In genomic region chr17:36524428-36524876, GRCh38 we compare ENCODE assay signal across 17 cellular contexts. TPM values are rescaled to one million over a fixed set of nuclear protein-coding genes. Genes with fewer than 3 reads are reported as not detected.
A peak's percentile ranks its signal among the peaks of the same experiment; 100 is the strongest.
DNase-seq lines count a peak whose midpoint lies in the region; ATAC-seq, FAIRE-seq and TF ChIP-seq lines count a peak whose summit lies in the region.
"Had no signal": no experiment of that assay in that cellular context is flagged by ENCODE, and none has a peak within 500 bp of the region (broad histone marks: within the 10 kb centered on the region; RNA-seq: fewer than 3 reads in every experiment).

No MANE protein-coding gene starts in this region.

- intact Hi-C loops in left ventricle myocardium superior (cut with micrococcal nuclease) (no loop called here), PC-9 (cut with micrococcal nuclease; ENCODE audit: unreplicated experiment) (no loop called here), testis (cut with DNase I; ENCODE audit: low total_unique reads) (no loop called here)

- no TSS peak for BruUV-seq in PC-9 (replicated peaks; lab: Mats Ljungman, UMichigan)

- no peaks in the 10 kb centered on the region for H3K9me2 ChIP-seq in PC-9 (ENCODE audit: insufficient read depth)

- CTCF ChIA-PET in PC-9 (lab: Charles Lee) = no interaction called here

- no peak overlapping the region for H3K27ac Mint-ChIP-seq in astrocyte (ENCODE audit: unreplicated experiment)
- H3K27ac Mint-ChIP-seq: GM23338 had no signal

- H4K20me1 ChIP-seq in PC-9 (ENCODE audit: insufficient read depth) (no peaks in the 10 kb centered on the region), astrocyte (ENCODE audit: insufficient read depth, low read length) (peaks cover 20% of the 10 kb centered on the region)

- peaks cover 2% of the 10 kb centered on the region for H3K9me3 Mint-ChIP-seq in astrocyte (ENCODE audit: unreplicated experiment)
- H3K9me3 Mint-ChIP-seq: GM23338 had no signal

- peaks cover 10% of the 10 kb centered on the region; the same call in 1 of the 2 replicates for H3F3A ChIP-seq in PC-9 (ENCODE audit: insufficient read depth, low read depth)

- H3K9ac ChIP-seq in astrocyte (ENCODE audit: low read length) = no peak overlapping the region
- H3K9ac ChIP-seq: BLaER1 had no signal

- POLR2A ChIA-PET in PC-9 (lab: Charles Lee; ENCODE audit: unreplicated experiment) = interaction anchor here (0.6 to 0.7 kb wide), 2 partner anchors 30 to 70 kb away, joined by 6 to 17 read pairs; no protein-coding TSS in a partner anchor

- H3K27ac ChIP-seq in right atrium auricular region = no peak overlapping the region
- H3K27ac ChIP-seq in PC-9 = no peak overlapping the region
- peak overlapping the region; percentile 62 for H3K27ac ChIP-seq in astrocyte (ENCODE audit: low read depth, low read length)
- H3K27ac ChIP-seq in testis = no peak overlapping the region
- H3K27ac ChIP-seq: BLaER1, psoas muscle, SJSA1 had no signal

- H2AFZ ChIP-seq in PC-9 = no peak overlapping the region
- no peak overlapping the region for H2AFZ ChIP-seq in astrocyte (ENCODE audit: low read depth, low read length)
- H2AFZ ChIP-seq: GM23338 had no signal

- H3K36me3 ChIP-seq in right atrium auricular region = peaks cover 45% of the 10 kb centered on the region
- H3K36me3 ChIP-seq in PC-9 (ENCODE audit: low read depth) = peaks cover 23% of the 10 kb centered on the region
- peaks cover 43% of the 10 kb centered on the region for H3K36me3 ChIP-seq in astrocyte (ENCODE audit: insufficient read depth, low read length)
- no peaks in the 10 kb centered on the region for H3K36me3 ChIP-seq in testis (ENCODE audit: low read depth, missing control alignments)

- H3K27me3 ChIP-seq in right atrium auricular region (no peaks in the 10 kb centered on the region), PC-9 (ENCODE audit: insufficient read depth, low read depth) (no peaks in the 10 kb centered on the region), astrocyte (ENCODE audit: insufficient read depth, low read length) (no peaks in the 10 kb centered on the region), testis (no peaks in the 10 kb centered on the region)
- H3K27me3 ChIP-seq: BLaER1, SJSA1 had no signal

- H3K79me2 ChIP-seq in PC-9 (ENCODE audit: low read depth) (no peaks in the 10 kb centered on the region), astrocyte (ENCODE audit: insufficient read depth, low read length) (peaks cover 13% of the 10 kb centered on the region)

- no peak for TF ChIP-seq CTCF in right atrium auricular region (IDR thresholded peaks at IDR 0.05)
- no peak for TF ChIP-seq CTCF in PC-9 (conservative IDR thresholded peaks at IDR 0.05)
- no peak for TF ChIP-seq CTCF in astrocyte (IDR thresholded peaks at IDR 0.05; ENCODE audit: insufficient read depth, low read depth, low read length)
- no peak for TF ChIP-seq CTCF in testis (IDR thresholded peaks at IDR 0.05)

- no peak for ATAC-seq in left ventricle myocardium superior
- ATAC-seq in HG03378 (IDR thresholded peaks at IDR 0.05; ENCODE audit: unreplicated experiment) = no peak
- ATAC-seq: GM23338, psoas muscle had no signal

- H3K4me1 ChIP-seq in right atrium auricular region (no peaks in the 10 kb centered on the region), PC-9 (replicated peaks; ENCODE audit: insufficient read depth) (no peaks in the 10 kb centered on the region), astrocyte (ENCODE audit: insufficient read depth, low read length) (peaks cover 14% of the 10 kb centered on the region), testis (no peaks in the 10 kb centered on the region)
- H3K4me1 ChIP-seq: BLaER1, psoas muscle had no signal

- H3K4me1 Mint-ChIP-seq in astrocyte (ENCODE audit: low read depth, unreplicated experiment) = peaks cover 12% of the 10 kb centered on the region
- H3K4me1 Mint-ChIP-seq: GM23338 had no signal

- DNase-seq in right atrium auricular region (ENCODE audit: low spot score) (peak; percentile 13), left ventricle myocardium superior (no peak), PC-9 (peak; percentile 9 to 42), astrocyte (ENCODE audit: low read depth) (peak; percentile 25), testis (peak; percentile 4), DMS153 treated with DMSO at 0.1 percent for 48 hours (lab: John Stamatoyannopoulos, UW; ENCODE audit: unreplicated experiment) (no peak), GM19238 (ENCODE audit: insufficient read length, low spot score) (no peak)
- DNase-seq: activated gamma-delta T cell treated with Interleukin-2 at 50 U/mL for 16 hours; cerebellar nuclear complex; NCI-H2029 treated with DMSO at 0.1 percent for 48 hours; NCI-H774; psoas muscle; stimulated activated naive CD4-positive, alpha-beta T cell had no signal

- H3K4me3 ChIP-seq in right atrium auricular region (no peak overlapping the region), PC-9 (no peak overlapping the region), astrocyte (ENCODE audit: insufficient read depth, low read depth, low read length) (no peak overlapping the region), testis (no peak overlapping the region)
- H3K4me3 ChIP-seq: BLaER1, GM23338, psoas muscle, SJSA1 had no signal

- FAIRE-seq in astrocyte (lab: Jason Lieb, UNC) = no peak

- 99 to 100% methylated on average over 4 of the region's 4 CpGs for WGBS in testis, 2 donors

- no peak overlapping the region for H3K4me3 Mint-ChIP-seq in astrocyte (ENCODE audit: unreplicated experiment)
- H3K4me3 Mint-ChIP-seq: GM23338 had no signal

- H3K27me3 Mint-ChIP-seq in astrocyte (ENCODE audit: low read depth, unreplicated experiment) = no peaks in the 10 kb centered on the region

- no peak overlapping the region for H3K4me2 ChIP-seq in PC-9
- H3K4me2 ChIP-seq in astrocyte (ENCODE audit: low read length) = no peak overlapping the region
- H3K4me2 ChIP-seq: BLaER1, GM23338 had no signal

- peaks cover 24% of the 10 kb centered on the region for H3K36me3 Mint-ChIP-seq in astrocyte (ENCODE audit: low read depth, unreplicated experiment)

- TF ChIP-seq POLR2A in testis (IDR thresholded peaks at IDR 0.05) = no peak

- H3K9me3 ChIP-seq in right atrium auricular region = no peaks in the 10 kb centered on the region
- no peaks in the 10 kb centered on the region for H3K9me3 ChIP-seq in PC-9 (ENCODE audit: insufficient read depth, low read depth)
- no peaks in the 10 kb centered on the region for H3K9me3 ChIP-seq in astrocyte (ENCODE audit: insufficient read depth, low read depth, low read length)
- no peaks in the 10 kb centered on the region for H3K9me3 ChIP-seq in testis
- H3K9me3 ChIP-seq: BLaER1, psoas muscle, SJSA1 had no signal

RNA-seq across cellular contexts. Expression of gene MYO19, which starts 10.2 kb away (rescaled TPM):
- total RNA-seq in right atrium auricular region (10 to 100 TPM in 1 of 2 donors, 1 to 10 TPM in 1; 8.2 to 12.8 TPM), left ventricle myocardium superior (20.0 TPM), PC-9 (2021) (110 and 115 TPM in 2 replicates), astrocyte (41.0 and 42.9 TPM in 2 replicates), testis (100 to 1,000 TPM; 128 to 163 TPM)
- 52.2 TPM for polyA plus RNA-seq in testis (ENCODE audit: insufficient read depth, low read depth, low replicate concordance)

RNA-seq across cellular contexts. Expression of gene PIGW, which starts 10.3 kb away (rescaled TPM):
- 1 to 10 TPM; 2.8 to 3.9 TPM for total RNA-seq in right atrium auricular region
- total RNA-seq in left ventricle myocardium superior = 3.5 TPM
- 6.3 and 8.0 TPM in 2 replicates for total RNA-seq in PC-9 (2021)
- 7.5 and 8.4 TPM in 2 replicates for total RNA-seq in astrocyte
- total RNA-seq in testis = 1 to 10 TPM; 5.5 to 7.6 TPM
- polyA plus RNA-seq in testis (ENCODE audit: insufficient read depth, low read depth, low replicate concordance) = 8.5 TPM

RNA-seq across cellular contexts. Expression of gene GGNBP2, which starts 20.3 kb away (rescaled TPM):
- total RNA-seq in right atrium auricular region = 10 to 100 TPM; 26.7 to 30.1 TPM
- 41.8 TPM for total RNA-seq in left ventricle myocardium superior
- total RNA-seq in PC-9 (2021) = 51.4 and 59.6 TPM in 2 replicates
- 80.0 and 80.8 TPM in 2 replicates for total RNA-seq in astrocyte
- 100 to 1,000 TPM; 104 to 118 TPM for total RNA-seq in testis
- polyA plus RNA-seq in testis (ENCODE audit: insufficient read depth, low read depth, low replicate concordance) = 144 TPM

RNA-seq across cellular contexts. Expression of gene ZNHIT3, which starts 38.0 kb away (rescaled TPM):
- total RNA-seq in right atrium auricular region (10 to 100 TPM; 16.4 to 17.6 TPM), left ventricle myocardium superior (22.1 TPM), PC-9 (2021) (32.1 and 35.5 TPM in 2 replicates), astrocyte (26.4 and 29.4 TPM in 2 replicates), testis (10 to 100 TPM; 45.8 to 46.0 TPM)
- polyA plus RNA-seq in testis (ENCODE audit: insufficient read depth, low read depth, low replicate concordance) = 123 TPM

Comparison
In these comparisons a context has a peak if more than half of its experiments do, and no peak if none do; other contexts are left out.
1. DNase-seq: peak in right atrium auricular region (single experiment), PC-9 (2 of 2), astrocyte (single experiment) and testis (single experiment); none in left ventricle myocardium superior (single experiment), DMS153 treated with DMSO at 0.1 percent for 48 hours (single experiment) and GM19238 (single experiment).